ENCODE assay signal across 13 cellular contexts in genomic region chr4:83358410-83358809, GRCh38. TPM values are rescaled to one million over a fixed set of nuclear protein-coding genes. Genes with fewer than 3 reads are reported as not detected.
DNase-seq lines count a peak whose midpoint lies in the region; ATAC-seq and TF ChIP-seq lines count a peak whose summit lies in the region.
"Had no signal": no experiment of that assay in that cellular context is flagged by ENCODE, and none has a peak within 500 bp of the region (broad histone marks: within the 10 kb centered on the region; RNA-seq: fewer than 3 reads in every experiment).

No MANE protein-coding gene starts in this region.

- ATAC-seq in RWPE2 (ENCODE audit: low read depth), result peak; percentile 87
- no peak for ATAC-seq in HG03025 (IDR thresholded peaks at IDR 0.05; ENCODE audit: low FRiP score, unreplicated experiment)
- ATAC-seq in HG03442 (IDR thresholded peaks at IDR 0.05; ENCODE audit: unreplicated experiment), result no peak
- no peak for ATAC-seq in activated naive CD8-positive, alpha-beta T cell treated with anti-CD3 and anti-CD28 coated beads, Interleukin-2, amount 50 U/mL, for 24 hours

- peaks cover 26% of the 10 kb centered on the region for H3K4me1 Mint-ChIP-seq in activated naive CD8-positive, alpha-beta T cell treated with anti-CD3 and anti-CD28 coated beads, Interleukin-2, amount 50 U/mL, for 24 hours

- H3K4me3 Mint-ChIP-seq in activated naive CD8-positive, alpha-beta T cell treated with anti-CD3 and anti-CD28 coated beads, Interleukin-2, amount 50 U/mL, for 24 hours, result no peak overlapping the region

- H3K36me3 ChIP-seq in RWPE2 (ENCODE audit: low read depth) (no peaks in the 10 kb centered on the region), skeletal muscle satellite cell (ENCODE audit: insufficient read depth, low read length) (no peaks in the 10 kb centered on the region)
- H3K36me3 ChIP-seq: thoracic aorta had no signal

- H3K4me2 ChIP-seq in skeletal muscle satellite cell (ENCODE audit: low read length), result peak overlapping the region; percentile 53

- H3K27ac ChIP-seq in RWPE2 (ENCODE audit: poor library complexity, severe bottlenecking), result peak overlapping the region; percentile 73
- H3K27ac ChIP-seq: parathyroid adenoma had no signal

- H3K9ac ChIP-seq in skeletal muscle satellite cell (ENCODE audit: low read depth, low read length), result peak overlapping the region; percentile 68
- H3K9ac ChIP-seq: parathyroid adenoma had no signal

- H3K4me3 ChIP-seq in RWPE2 (ENCODE audit: severe bottlenecking) (no peak overlapping the region), skeletal muscle satellite cell (ENCODE audit: low read length) (no peak overlapping the region)
- H3K4me3 ChIP-seq: thoracic aorta had no signal

- H3K4me1 ChIP-seq in RWPE2 (ENCODE audit: insufficient read depth, poor library complexity, severe bottlenecking) (peaks cover 26% of the 10 kb centered on the region), skeletal muscle satellite cell (ENCODE audit: control insufficient read depth, insufficient read depth, low read length) (peaks cover 26% of the 10 kb centered on the region)

- H3K27ac Mint-ChIP-seq in activated naive CD8-positive, alpha-beta T cell treated with anti-CD3 and anti-CD28 coated beads, Interleukin-2, amount 50 U/mL, for 24 hours, result no peak overlapping the region

- H3K9me3 ChIP-seq in RWPE2 (ENCODE audit: severe bottlenecking) (no peaks in the 10 kb centered on the region), skeletal muscle satellite cell (replicated peaks; ENCODE audit: low read length) (no peaks in the 10 kb centered on the region)
- H3K9me3 ChIP-seq: thoracic aorta had no signal

- peaks cover 2% of the 10 kb centered on the region for H3K36me3 Mint-ChIP-seq in activated naive CD8-positive, alpha-beta T cell treated with anti-CD3 and anti-CD28 coated beads, Interleukin-2, amount 50 U/mL, for 24 hours (ENCODE audit: low read depth)

- peaks cover 8% of the 10 kb centered on the region for H3K9me3 Mint-ChIP-seq in activated naive CD8-positive, alpha-beta T cell treated with anti-CD3 and anti-CD28 coated beads, Interleukin-2, amount 50 U/mL, for 24 hours

- no peaks in the 10 kb centered on the region for H3K27me3 ChIP-seq in RWPE2 (ENCODE audit: insufficient read depth, poor library complexity, severe bottlenecking)
- no peaks in the 10 kb centered on the region for H3K27me3 ChIP-seq in skeletal muscle satellite cell (ENCODE audit: control insufficient read depth, insufficient read depth, low read length)

- DNase-seq in H4 (ENCODE audit: low spot score) (peak; percentile 85), RWPE2 (ENCODE audit: low spot score) (no peak), fibroblast of peridontal ligament (ENCODE audit: extremely low read depth) (peak; percentile 68), NCI-H82 treated with DMSO at 0.1 percent for 48 hours (lab: John Stamatoyannopoulos, UW; ENCODE audit: unreplicated experiment) (no peak)
- no peak for DNase-seq in activated naive CD8-positive, alpha-beta T cell treated with anti-CD3 and anti-CD28 coated beads, Interleukin-2, amount 50 U/mL, for 24 hours
- DNase-seq: foreskin melanocyte, NCI-H2029, RPMI8226 had no signal

- TF ChIP-seq CTCF in RWPE2 (IDR thresholded peaks at IDR 0.05; ENCODE audit: poor library complexity, severe bottlenecking), result no peak

- H3K27me3 Mint-ChIP-seq in activated naive CD8-positive, alpha-beta T cell treated with anti-CD3 and anti-CD28 coated beads, Interleukin-2, amount 50 U/mL, for 24 hours, result no peaks in the 10 kb centered on the region

RNA-seq across cellular contexts. Expression of gene HPSE, which starts 23.8 kb away (rescaled TPM):
- total RNA-seq in H4 (2014; rRNA removed; shearing (Covaris generic)), result 5.2 and 5.6 TPM in 2 replicates
- total RNA-seq in skeletal muscle satellite cell (2012; rRNA removed), result 2.5 and 2.8 TPM in 2 replicates

Comparison
In these comparisons a context has a peak if more than half of its experiments do, and no peak if none do; other contexts are left out.
1. DNase-seq: peak in H4 (single experiment) and fibroblast of peridontal ligament (single experiment); none in RWPE2 (single experiment), NCI-H82 treated with DMSO at 0.1 percent for 48 hours (single experiment) and activated naive CD8-positive, alpha-beta T cell treated with anti-CD3 and anti-CD28 coated beads, Interleukin-2, amount 50 U/mL, for 24 hours (single experiment).